In the genomic region with DNA sequence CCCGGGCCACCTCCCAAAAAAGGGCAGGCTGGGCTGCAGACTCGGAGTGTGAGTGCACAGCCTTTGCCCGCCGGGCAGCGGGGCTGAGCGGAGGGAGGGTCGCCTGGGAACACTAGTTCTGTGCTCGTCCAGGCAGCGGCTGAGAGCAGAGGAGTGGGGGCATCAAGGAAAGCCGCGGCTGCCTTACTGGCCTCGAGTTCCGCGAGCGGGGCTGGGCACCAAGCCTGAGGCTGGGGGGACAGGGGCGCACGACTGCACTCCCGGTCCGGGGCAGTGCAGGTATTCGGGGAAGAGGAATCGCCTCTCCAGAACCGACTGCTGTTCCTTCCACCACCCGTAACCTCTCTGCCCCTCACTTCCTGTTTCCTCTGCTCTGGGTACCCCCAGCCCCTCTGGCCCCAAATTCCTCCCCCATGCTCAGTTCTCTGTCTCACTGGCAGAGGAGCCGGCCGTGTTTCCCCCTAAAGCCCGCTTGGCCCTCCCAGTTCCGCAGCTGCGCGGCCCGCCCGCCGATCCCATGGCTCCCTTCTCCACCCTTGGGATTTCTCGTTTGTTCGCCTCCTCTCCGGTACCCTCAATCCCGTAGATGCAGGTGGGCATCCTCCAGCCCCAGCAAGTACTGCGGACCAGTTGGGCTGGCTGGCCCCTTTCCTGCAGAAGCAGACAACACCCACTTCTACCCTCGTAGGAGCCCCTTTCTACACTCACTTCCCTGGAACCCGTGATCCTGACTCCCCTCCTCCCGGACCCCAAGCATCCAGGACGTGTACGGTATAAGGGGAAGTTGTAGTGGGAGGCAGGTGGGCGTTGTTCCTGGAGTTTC, we compare ENCODE assay signal across 1 cellular context.
TF ChIP-seq lines count a peak whose summit lies in the region.

No MANE protein-coding gene starts in this region.

TF ChIP-seq in IMR-90, 13 proteins besides CTCF, POLR2A, EP300 and RAD21:
- TF ChIP-seq FOS (IDR thresholded peaks at IDR 0.05; ENCODE audit: low read depth, low read length) (no peak), RFX5 (IDR thresholded peaks at IDR 0.05; ENCODE audit: low read depth, low read length) (no peak), MAZ (IDR thresholded peaks at IDR 0.05; ENCODE audit: borderline replicate concordance, low read depth, low read length) (no peak), CEBPB (IDR thresholded peaks at IDR 0.05; ENCODE audit: low read depth, low read length) (no peak), SMC3 (IDR thresholded peaks at IDR 0.05; ENCODE audit: low read depth, low read length) (no peak), BHLHE40 (IDR thresholded peaks at IDR 0.05; ENCODE audit: low read depth, low read length) (no peak), MAFK (IDR thresholded peaks at IDR 0.05; ENCODE audit: low read depth, low read length) (no peak), MXI1 (IDR thresholded peaks at IDR 0.05; ENCODE audit: borderline replicate concordance, low read depth, low read length) (no peak), RCOR1 (IDR thresholded peaks at IDR 0.05; ENCODE audit: insufficient replicate concordance, low read length) (no peak), NFE2L2 (IDR thresholded peaks at IDR 0.05; ENCODE audit: low read depth, low read length) (no peak), CHD1 (IDR thresholded peaks at IDR 0.05; ENCODE audit: low read depth, low read length) (no peak)
- TF ChIP-seq, protein P1, sequence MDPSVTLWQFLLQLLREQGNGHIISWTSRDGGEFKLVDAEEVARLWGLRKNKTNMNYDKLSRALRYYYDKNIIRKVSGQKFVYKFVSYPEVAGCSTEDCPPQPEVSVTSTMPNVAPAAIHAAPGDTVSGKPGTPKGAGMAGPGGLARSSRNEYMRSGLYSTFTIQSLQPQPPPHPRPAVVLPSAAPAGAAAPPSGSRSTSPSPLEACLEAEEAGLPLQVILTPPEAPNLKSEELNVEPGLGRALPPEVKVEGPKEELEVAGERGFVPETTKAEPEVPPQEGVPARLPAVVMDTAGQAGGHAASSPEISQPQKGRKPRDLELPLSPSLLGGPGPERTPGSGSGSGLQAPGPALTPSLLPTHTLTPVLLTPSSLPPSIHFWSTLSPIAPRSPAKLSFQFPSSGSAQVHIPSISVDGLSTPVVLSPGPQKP (IDR thresholded peaks at IDR 0.05; ENCODE audit: borderline replicate concordance, low read depth, low read length) = no peak
- TF ChIP-seq, protein P2, sequence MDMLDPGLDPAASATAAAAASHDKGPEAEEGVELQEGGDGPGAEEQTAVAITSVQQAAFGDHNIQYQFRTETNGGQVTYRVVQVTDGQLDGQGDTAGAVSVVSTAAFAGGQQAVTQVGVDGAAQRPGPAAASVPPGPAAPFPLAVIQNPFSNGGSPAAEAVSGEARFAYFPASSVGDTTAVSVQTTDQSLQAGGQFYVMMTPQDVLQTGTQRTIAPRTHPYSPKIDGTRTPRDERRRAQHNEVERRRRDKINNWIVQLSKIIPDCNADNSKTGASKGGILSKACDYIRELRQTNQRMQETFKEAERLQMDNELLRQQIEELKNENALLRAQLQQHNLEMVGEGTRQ (IDR thresholded peaks at IDR 0.05; ENCODE audit: low read depth, low read length) = no peak
TF ChIP-seq in IMR-90: peak in this region for 0.
